In the genomic region with DNA sequence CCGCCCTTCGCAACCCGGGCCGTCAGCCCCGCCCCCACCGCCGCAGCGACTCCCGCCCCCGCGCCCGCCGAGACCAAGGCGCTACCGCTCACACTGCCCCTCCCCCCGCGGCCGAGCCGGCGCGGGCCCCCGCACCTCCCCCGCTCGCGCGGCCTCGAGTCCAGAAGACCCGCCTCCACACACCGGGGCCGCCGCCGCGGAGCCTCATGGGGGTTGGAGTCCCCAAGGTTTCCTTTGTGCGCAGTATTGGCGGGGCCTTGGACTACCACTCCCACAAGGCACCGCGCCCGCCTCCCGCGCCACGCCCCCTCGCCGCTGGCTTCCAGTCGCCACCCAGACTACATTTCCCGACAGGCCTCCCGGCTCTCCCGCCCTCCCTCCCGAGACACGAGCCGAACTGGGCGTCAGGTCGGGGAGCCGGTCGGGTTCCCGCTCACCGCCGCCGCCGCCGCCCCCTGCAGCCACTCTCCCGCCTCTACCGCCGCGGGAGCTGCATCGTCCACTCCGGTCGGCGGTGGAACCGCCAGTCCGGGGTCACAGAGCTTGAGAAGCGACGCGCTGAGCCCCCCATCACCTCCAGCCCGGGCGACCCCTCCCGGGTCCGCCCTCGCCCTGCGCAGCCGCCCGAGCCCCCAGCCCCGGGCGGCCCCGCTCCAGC, we compare ENCODE assay signal across 1 cellular context.
TF ChIP-seq lines count a peak whose summit lies in the region.

TSS of gene PHF13 (plus strand) at position 371 of the 658 bp plus-strand sequence. CDS start 336 bp downstream, outside the sequence.

TF ChIP-seq in H1, 55 proteins besides CTCF, POLR2A, EP300 and RAD21:
- TF ChIP-seq SIRT6 (IDR thresholded peaks at IDR 0.05; ENCODE audit: low read length) (no peak), EZH2 (IDR thresholded peaks at IDR 0.05; ENCODE audit: low read depth, low read length, severe bottlenecking) (no peak), POU5F1 (IDR thresholded peaks at IDR 0.05; ENCODE audit: low read depth, low read length) (no peak), ASH2L (IDR thresholded peaks at IDR 0.05; ENCODE audit: low read length) (no peak), MAFK (IDR thresholded peaks at IDR 0.05; ENCODE audit: low read depth, low read length) (no peak), HDAC6 (IDR thresholded peaks at IDR 0.05; ENCODE audit: low read depth, low read length) (no peak), YY1 (IDR thresholded peaks at IDR 0.05; ENCODE audit: low read depth, low read length) (0 out of 2 replicates have a peak, but pooled peaks have one; percentile 26), ATF3 (IDR thresholded peaks at IDR 0.05; ENCODE audit: insufficient read depth, low read depth, low read length) (no peak), ZNF274 (IDR thresholded peaks at IDR 0.05; ENCODE audit: borderline replicate concordance, extremely low read depth, low read length) (no peak), BACH1 (IDR thresholded peaks at IDR 0.05; ENCODE audit: low read length) (peak; percentile 53; the same call in 1 of the 2 replicates), PHF8 (conservative IDR thresholded peaks at IDR 0.05; ENCODE audit: low read depth, low read length) (peak; percentile 54), TAF1 (IDR thresholded peaks at IDR 0.05; ENCODE audit: low read depth, low read length) (no peak; the same call in 1 of the 2 replicates), SAP30 (IDR thresholded peaks at IDR 0.05; ENCODE audit: insufficient read depth, insufficient replicate concordance, low read length) (no peak), KDM5A (IDR thresholded peaks at IDR 0.05; ENCODE audit: low read length) (no peak), FOSL1 (IDR thresholded peaks at IDR 0.05; ENCODE audit: insufficient read depth, low read depth, low read length) (no peak), SP4 (IDR thresholded peaks at IDR 0.05; ENCODE audit: low read length) (no peak), KDM4A (IDR thresholded peaks at IDR 0.05; ENCODE audit: low read depth, low read length, severe bottlenecking) (peak; percentile 76), MAX (IDR thresholded peaks at IDR 0.05) (peak; percentile 52), SIN3A (conservative IDR thresholded peaks at IDR 0.05 in 1 of 2, IDR thresholded peaks at IDR 0.05 in 1 of 2; ENCODE audit: low read depth in 1 of 2, low read length in 2 of 2) (peak in 1 of 2 experiments; percentile 77; a peak in 2 of 4 replicates), CBX8 (IDR thresholded peaks at IDR 0.05; ENCODE audit: borderline replicate concordance, low read depth, low read length) (no peak), SP1 (IDR thresholded peaks at IDR 0.05; ENCODE audit: low read depth, low read length) (peak; percentile 61; the same call in 1 of the 2 replicates), SIX5 (IDR thresholded peaks at IDR 0.05; ENCODE audit: low read depth, low read length) (peak; percentile 91), GTF2F1 (IDR thresholded peaks at IDR 0.05; ENCODE audit: borderline replicate concordance, low read depth, low read length) (no peak), RXRA (IDR thresholded peaks at IDR 0.05; ENCODE audit: insufficient read depth, low read depth, low read length) (no peak), EGR1 (IDR thresholded peaks at IDR 0.05; ENCODE audit: borderline replicate concordance, low read depth, low read length) (peak; percentile 94), ATF2 (IDR thresholded peaks at IDR 0.05; ENCODE audit: low read length) (no peak), NANOG (IDR thresholded peaks at IDR 0.05; ENCODE audit: insufficient read depth, low read depth, low read length, poor library complexity, severe bottlenecking) (peak; percentile 7), CREB1 (IDR thresholded peaks at IDR 0.05) (0 out of 2 replicates have a peak, but pooled peaks have one; percentile 51)
- TF ChIP-seq, protein P1, sequence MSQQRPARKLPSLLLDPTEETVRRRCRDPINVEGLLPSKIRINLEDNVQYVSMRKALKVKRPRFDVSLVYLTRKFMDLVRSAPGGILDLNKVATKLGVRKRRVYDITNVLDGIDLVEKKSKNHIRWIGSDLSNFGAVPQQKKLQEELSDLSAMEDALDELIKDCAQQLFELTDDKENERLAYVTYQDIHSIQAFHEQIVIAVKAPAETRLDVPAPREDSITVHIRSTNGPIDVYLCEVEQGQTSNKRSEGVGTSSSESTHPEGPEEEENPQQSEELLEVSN (IDR thresholded peaks at IDR 0.05): peak; percentile 51
